In the genomic region with DNA sequence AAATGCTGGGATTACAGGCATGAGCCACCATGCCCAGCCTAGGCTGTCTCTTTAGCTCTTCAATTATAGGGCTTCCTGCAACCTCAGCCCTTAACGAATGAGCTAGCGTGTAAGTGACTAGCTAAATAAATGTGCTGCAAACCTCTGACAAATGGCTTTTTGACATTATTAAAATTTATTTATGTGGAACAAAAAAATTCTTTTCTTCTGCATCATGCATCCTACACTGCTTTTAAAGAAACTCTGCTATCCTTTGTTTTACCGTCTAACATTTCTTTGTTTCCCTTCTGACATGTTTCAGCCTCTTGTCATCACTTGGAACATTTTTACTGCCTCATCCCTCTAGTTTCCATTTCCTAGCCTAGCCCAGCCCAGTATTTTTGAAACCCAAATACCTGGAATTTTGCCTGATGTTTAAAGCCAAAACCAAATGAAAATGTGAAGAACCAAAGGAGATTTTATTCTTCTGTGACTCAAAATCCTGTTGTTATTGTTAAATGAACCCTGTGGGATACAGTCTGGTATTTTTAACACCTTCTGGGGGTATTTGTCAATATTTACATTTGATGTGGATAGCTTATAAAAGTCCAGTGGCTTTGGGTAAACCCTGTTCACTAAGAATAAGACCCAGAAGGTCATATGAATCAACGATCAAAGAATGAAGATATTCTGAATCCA, we compare ENCODE assay signal across 12 cellular contexts. TPM values are rescaled to one million over a fixed set of nuclear protein-coding genes. Genes with fewer than 3 reads are reported as not detected.
DNase-seq lines count a peak whose midpoint lies in the region; ATAC-seq lines count a peak whose summit lies in the region.
"Had no signal": no experiment of that assay in that cellular context is flagged by ENCODE, and none has a peak within 500 bp of the region (broad histone marks: within the 10 kb centered on the region; RNA-seq: fewer than 3 reads in every experiment).

No MANE protein-coding gene starts in this region.

- ATAC-seq in HG03342 (IDR thresholded peaks at IDR 0.05; ENCODE audit: unreplicated experiment), result no peak
- no peak for ATAC-seq in HG02970 (IDR thresholded peaks at IDR 0.05; ENCODE audit: low FRiP score, unreplicated experiment)
- ATAC-seq in HG03520 (IDR thresholded peaks at IDR 0.05; ENCODE audit: unreplicated experiment), result no peak
- ATAC-seq: esophagus mucosa; stimulated activated naive B cell treated with anti-CD40 and anti-IgM and Interleukin-4, amounts not matched to agents 10 μg/mL and 1 μg/mL and 100 μg/mL, for 72 hours had no signal

- DNase-seq in EL (peak; percentile 92), SW 1271 (lab: John Stamatoyannopoulos, UW) (peak; percentile 38 to 50), fibroblast of gingiva (ENCODE audit: low read depth) (peak; percentile 94), renal cortical epithelial cell (ENCODE audit: low read depth) (peak; percentile 78), islet precursor cell (no peak)
- DNase-seq: KG1; stimulated activated naive B cell treated with anti-CD40 and anti-IgM and Interleukin-4, amounts not matched to agents 10 μg/mL and 1 μg/mL and 100 μg/mL, for 72 hours had no signal

RNA-seq across cellular contexts. Expression of a gene that starts 9.5 kb away (rescaled TPM):
- 39.3 and 164 TPM in 2 replicates for total RNA-seq in renal cortical epithelial cell
- total RNA-seq: OCI-LY7 had no signal
